ENCODE assay signal across 1 cellular context in the genomic region with DNA sequence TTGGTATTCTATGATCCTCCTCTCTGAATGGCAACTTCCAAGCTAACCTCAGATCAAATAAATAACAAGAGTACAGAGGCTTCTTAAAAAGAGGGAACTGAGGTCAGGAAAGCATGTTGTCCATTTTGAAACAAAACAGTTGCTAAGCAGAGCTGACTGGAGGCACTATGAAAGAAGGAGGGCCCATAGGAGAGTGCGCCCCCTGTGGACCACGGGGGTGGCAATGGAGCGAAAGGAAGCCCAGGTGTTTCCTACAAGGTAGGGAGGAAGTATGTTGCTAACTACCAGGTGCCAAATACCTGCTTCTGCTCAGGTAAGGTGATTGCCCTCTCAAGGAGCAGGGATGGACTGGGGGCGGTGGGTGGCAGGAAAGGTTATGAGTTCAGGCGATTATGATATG.
TF ChIP-seq lines count a peak whose summit lies in the region.

No MANE protein-coding gene starts in this region.

TF ChIP-seq in HepG2, 621 proteins besides CTCF, POLR2A, EP300 and RAD21 (continued from another document):
- no peak for TF ChIP-seq ZNF501 (CRISPR knock-in tag; IDR thresholded peaks at IDR 0.05)
